Comparison of ENCODE assay signal across 12 cellular contexts in the genomic region with DNA sequence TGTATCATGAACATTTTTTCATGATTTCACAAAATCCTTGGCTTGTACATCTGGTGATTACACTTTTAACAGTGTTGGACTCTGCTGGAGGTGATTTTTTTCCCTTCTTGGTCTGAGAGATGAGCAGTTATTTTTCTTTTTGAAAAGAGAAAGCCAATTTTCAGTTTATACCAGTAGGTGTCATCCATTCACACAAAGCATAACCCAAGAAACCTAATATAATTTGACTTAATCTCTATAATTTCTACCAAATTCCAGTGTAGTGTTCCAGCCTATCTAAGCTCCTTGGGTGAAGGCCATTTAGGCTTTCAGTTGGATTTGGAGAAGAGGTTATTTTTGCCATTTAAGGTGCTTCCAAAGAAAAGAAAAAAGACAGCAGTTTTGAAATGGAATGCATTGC. TPM values are rescaled to one million over a fixed set of nuclear protein-coding genes. Genes with fewer than 3 reads are reported as not detected.
DNase-seq lines count a peak whose midpoint lies in the region; FAIRE-seq and TF ChIP-seq lines count a peak whose summit lies in the region.
"Had no signal": no experiment of that assay in that cellular context is flagged by ENCODE, and none has a peak within 500 bp of the region (broad histone marks: within the 10 kb centered on the region; RNA-seq: fewer than 3 reads in every experiment).

No MANE protein-coding gene starts in this region.

- H4K20me1 ChIP-seq in neural progenitor cell (ENCODE audit: low read depth), result no peaks in the 10 kb centered on the region

- TF ChIP-seq CTCF in chondrocyte (IDR thresholded peaks at IDR 0.05) (peak; percentile 83), neural progenitor cell (IDR thresholded peaks at IDR 0.05) (peak; percentile 14)

- peak; percentile 26 for DNase-seq in DMS53 (lab: John Stamatoyannopoulos, UW)
- DNase-seq in DMS53 treated with DMSO at 0.1 percent for 48 hours (lab: John Stamatoyannopoulos, UW; ENCODE audit: unreplicated experiment), result no peak
- DNase-seq in NCI-H2227 treated with DMSO at 0.1 percent for 48 hours (lab: John Stamatoyannopoulos, UW), result peak; percentile 57
- DNase-seq in chondrocyte (ENCODE audit: low spot score), result no peak
- no peak for DNase-seq in neural progenitor cell (ENCODE audit: low spot score)
- DNase-seq in occipital lobe (lab: John Stamatoyannopoulos, UW), result no peak
- DNase-seq in H54 (ENCODE audit: insufficient read length, low spot score), result no peak
- no peak for DNase-seq in activated gamma-delta T cell (lab: John Stamatoyannopoulos, UW)
- DNase-seq: effector memory CD4-positive, alpha-beta T cell; NCI-H82; nucleus accumbens had no signal

- no peak for TF ChIP-seq POLR2A in H54 (IDR thresholded peaks at IDR 0.05; ENCODE audit: low read depth, low read length)

- H3K36me3 Mint-ChIP-seq in chondrocyte (ENCODE audit: low read depth), result no peaks in the 10 kb centered on the region
- H3K36me3 Mint-ChIP-seq in neural progenitor cell, result no peaks in the 10 kb centered on the region

- no peaks in the 10 kb centered on the region for H3K4me1 ChIP-seq in neural progenitor cell

- H3K27me3 Mint-ChIP-seq in chondrocyte (ENCODE audit: low read depth), result no peaks in the 10 kb centered on the region
- peaks cover 2% of the 10 kb centered on the region for H3K27me3 Mint-ChIP-seq in neural progenitor cell (ENCODE audit: insufficient read depth, low read depth)

- no peak overlapping the region for H3K27ac ChIP-seq in neural progenitor cell

- H3K9me3 ChIP-seq in neural progenitor cell (ENCODE audit: low read depth), result no peaks in the 10 kb centered on the region

- H3K27me3 ChIP-seq in neural progenitor cell, result no peaks in the 10 kb centered on the region

- no peak overlapping the region for H3K4me3 ChIP-seq in neural progenitor cell

- H2AFZ ChIP-seq in neural progenitor cell (replicated peaks), result no peak overlapping the region

- no peaks in the 10 kb centered on the region for H3F3A ChIP-seq in neural progenitor cell (ENCODE audit: low read depth)

- H3K36me3 ChIP-seq in neural progenitor cell, result no peaks in the 10 kb centered on the region

- H3K4me3 Mint-ChIP-seq in chondrocyte (ENCODE audit: unreplicated experiment), result no peak overlapping the region
- H3K4me3 Mint-ChIP-seq in neural progenitor cell, result no peak overlapping the region
- H3K4me3 Mint-ChIP-seq: stimulated activated effector memory CD8-positive, alpha-beta T cell treated with anti-CD3 and anti-CD28 coated beads, Interleukin-12 subunit alpha, Interleukin-12 subunit beta, amount 100 ng/mL, for 72 hours had no signal

- H3K9me3 Mint-ChIP-seq in chondrocyte (ENCODE audit: low read depth) (no peaks in the 10 kb centered on the region), neural progenitor cell (no peaks in the 10 kb centered on the region)

- no peaks in the 10 kb centered on the region for H3K79me2 ChIP-seq in neural progenitor cell (ENCODE audit: low read depth)

- H3K4me2 ChIP-seq in neural progenitor cell, result no peak overlapping the region

- no peak overlapping the region for H3K27ac Mint-ChIP-seq in chondrocyte (ENCODE audit: unreplicated experiment)
- H3K27ac Mint-ChIP-seq in neural progenitor cell, result no peak overlapping the region
- H3K27ac Mint-ChIP-seq: stimulated activated effector memory CD8-positive, alpha-beta T cell treated with anti-CD3 and anti-CD28 coated beads, Interleukin-12 subunit alpha, Interleukin-12 subunit beta, amount 100 ng/mL, for 72 hours had no signal

- H3K9ac ChIP-seq in neural progenitor cell, result no peak overlapping the region

- FAIRE-seq in H54 (lab: Jason Lieb, UNC), result no peak

- H3K4me1 Mint-ChIP-seq in chondrocyte (ENCODE audit: low read depth), result peaks cover 15% of the 10 kb centered on the region
- H3K4me1 Mint-ChIP-seq in neural progenitor cell, result no peaks in the 10 kb centered on the region

RNA-seq across cellular contexts. Expression of gene ICOS, which starts 7.7 kb away (rescaled TPM):
- not detected in 3 replicates for total RNA-seq in chondrocyte
- not detected in 2 replicates for total RNA-seq in neural progenitor cell (ENCODE audit: low replicate concordance)
- not detected for total RNA-seq in occipital lobe

Comparison
In these comparisons a context has a peak if more than half of its experiments do, and no peak if none do; other contexts are left out.
1. DNase-seq: peak in DMS53 (single experiment) and NCI-H2227 treated with DMSO at 0.1 percent for 48 hours (single experiment); none in DMS53 treated with DMSO at 0.1 percent for 48 hours (single experiment), chondrocyte (single experiment), neural progenitor cell (single experiment), occipital lobe (single experiment), H54 (single experiment) and activated gamma-delta T cell (single experiment).